In the genomic region with DNA sequence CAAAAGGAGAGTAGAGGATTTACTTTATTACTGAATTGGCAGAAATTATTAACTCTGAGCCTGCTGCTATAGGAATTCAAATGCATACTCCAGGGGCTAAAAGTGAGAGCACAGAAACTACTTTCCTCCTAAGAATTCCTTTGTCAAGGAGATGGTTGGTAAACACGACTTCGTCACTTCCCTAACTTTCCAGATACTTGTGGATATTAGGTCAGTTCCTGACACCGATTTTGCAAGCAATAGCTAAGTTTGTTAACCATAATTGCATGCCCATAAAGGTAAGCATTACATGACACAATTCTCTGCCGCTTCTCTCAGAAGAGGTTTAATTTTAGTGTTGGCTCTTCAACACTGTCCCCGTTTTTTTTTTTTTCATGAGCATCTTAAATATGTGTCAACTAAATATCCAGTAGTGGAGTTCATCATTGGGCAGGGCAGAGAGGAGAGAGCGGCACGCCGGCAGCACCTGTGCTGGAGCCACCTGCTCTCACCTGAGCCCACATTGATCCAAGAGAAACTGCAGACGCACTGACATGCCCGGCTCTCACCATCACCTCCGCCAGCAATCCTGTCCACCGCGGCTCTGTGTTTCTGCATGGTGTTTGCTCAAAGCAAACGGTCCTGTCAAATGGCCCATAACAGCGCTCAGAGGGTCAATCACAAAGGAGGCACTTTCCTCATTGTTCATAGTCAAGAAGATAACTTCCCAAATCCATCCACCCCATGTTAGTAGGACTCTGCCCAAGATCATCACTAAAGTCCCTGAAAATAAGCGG, we compare ENCODE assay signal across 16 cellular contexts. TPM values are rescaled to one million over a fixed set of nuclear protein-coding genes. Genes with fewer than 3 reads are reported as not detected.
DNase-seq lines count a peak whose midpoint lies in the region; ATAC-seq and TF ChIP-seq lines count a peak whose summit lies in the region.
"Had no signal": no experiment of that assay in that cellular context is flagged by ENCODE, and none has a peak within 500 bp of the region (broad histone marks: within the 10 kb centered on the region; RNA-seq: fewer than 3 reads in every experiment).

No MANE protein-coding gene starts in this region.

- H3K27ac ChIP-seq in left ventricle myocardium inferior (replicated peaks) (peak overlapping the region; percentile 54), SU-DHL-6 (ENCODE audit: low read depth, low read length) (no peak overlapping the region), hepatocyte (peak overlapping the region; percentile 84), stomach (peak overlapping the region in 1 of 5 donors; percentile 7)
- H3K27ac ChIP-seq: sigmoid colon, vagina had no signal

- peaks cover 95% of the 10 kb centered on the region for H3K4me1 ChIP-seq in left ventricle myocardium inferior
- peaks cover 18% of the 10 kb centered on the region for H3K4me1 ChIP-seq in hepatocyte (ENCODE audit: insufficient read depth)
- peaks cover 42 to 74% (median 56%) of the 10 kb centered on the region in 4 donors for H3K4me1 ChIP-seq in stomach

- intact Hi-C loops in left ventricle myocardium inferior (cut with micrococcal nuclease) (no loop called here), left ventricle myocardium superior (cut with micrococcal nuclease) (no loop called here), posterior vena cava (cut with DNase I) (loop anchor here (10.0 kb wide), 1 partner anchor 51 kb away; a partner anchor contains a TSS), stomach (cut with DNase I; ENCODE audit: low total_unique reads) (loop anchor here (5.0 kb wide), 1 partner anchor 53 kb away; a partner anchor contains a TSS)

- no peaks in the 10 kb centered on the region for H3K9me3 Mint-ChIP-seq in stimulated activated naive B cell treated with anti-CD40 and anti-IgM and Interleukin-4, amounts not matched to agents 10 μg/mL and 1 μg/mL and 100 μg/mL, for 72 hours

- no peak overlapping the region; the same call in 1 of the 2 replicates for H3K9ac ChIP-seq in SU-DHL-6 (ENCODE audit: low read length)

- peaks cover 28 to 29% of the 10 kb centered on the region in 2 donors for H3K36me3 Mint-ChIP-seq in stimulated activated naive B cell treated with anti-CD40 and anti-IgM and Interleukin-4, amounts not matched to agents 10 μg/mL and 1 μg/mL and 100 μg/mL, for 72 hours

- H3K9me3 ChIP-seq in left ventricle myocardium inferior (replicated peaks): no peaks in the 10 kb centered on the region
- no peaks in the 10 kb centered on the region for H3K9me3 ChIP-seq in SU-DHL-6 (ENCODE audit: insufficient read depth, low read length)
- H3K9me3 ChIP-seq in hepatocyte (ENCODE audit: low read depth): no peaks in the 10 kb centered on the region
- H3K9me3 ChIP-seq in stomach: no peaks in the 10 kb centered on the region
- H3K9me3 ChIP-seq: adrenal gland, sigmoid colon, vagina had no signal

- no peak for TF ChIP-seq POLR2A in stomach (IDR thresholded peaks at IDR 0.05)

- H3K9me2 ChIP-seq in SU-DHL-6 (replicated peaks; ENCODE audit: insufficient read depth, low read length): no peaks in the 10 kb centered on the region
- H3K9me2 ChIP-seq in hepatocyte (replicated peaks; ENCODE audit: insufficient read depth): no peaks in the 10 kb centered on the region

- no peak for DNase-seq in left ventricle myocardium inferior
- DNase-seq in left ventricle myocardium superior: no peak
- no peak for DNase-seq in hepatocyte (ENCODE audit: low spot score)
- DNase-seq in stimulated activated naive B cell treated with anti-CD40 and anti-IgM and Interleukin-4, amounts not matched to agents 10 μg/mL and 1 μg/mL and 100 μg/mL, for 72 hours: no peak
- DNase-seq in posterior vena cava (ENCODE audit: low spot score): no peak
- no peak for DNase-seq in stomach
- DNase-seq: activated CD4-positive, CD25-positive, alpha-beta regulatory T cell treated with anti-CD3 and anti-CD28 coated beads, Interleukin-2, amount 50 U/mL, for 72 hours; adrenal gland; C1 segment of cervical spinal cord; Kasumi-1; mammary epithelial cell; SHP77 treated with DMSO at 0.1 percent for 48 hours; sigmoid colon had no signal

- H3K27me3 Mint-ChIP-seq in stimulated activated naive B cell treated with anti-CD40 and anti-IgM and Interleukin-4, amounts not matched to agents 10 μg/mL and 1 μg/mL and 100 μg/mL, for 72 hours: no peaks in the 10 kb centered on the region

- peaks cover under 1% of the 10 kb centered on the region for H3K36me3 ChIP-seq in left ventricle myocardium inferior
- H3K36me3 ChIP-seq in SU-DHL-6 (ENCODE audit: low read length): no peaks in the 10 kb centered on the region
- H3K36me3 ChIP-seq in hepatocyte (replicated peaks; ENCODE audit: insufficient read depth, low read depth): no peaks in the 10 kb centered on the region
- H3K36me3 ChIP-seq in stomach: peaks cover 0 to 23% (median 20%) of the 10 kb centered on the region in 4 donors
- H3K36me3 ChIP-seq: adrenal gland, vagina had no signal

- no peaks in the 10 kb centered on the region for H3K27me3 ChIP-seq in left ventricle myocardium inferior (ENCODE audit: low read depth)
- H3K27me3 ChIP-seq in SU-DHL-6 (ENCODE audit: low read length): no peaks in the 10 kb centered on the region
- H3K27me3 ChIP-seq in hepatocyte: no peaks in the 10 kb centered on the region
- no peaks in the 10 kb centered on the region for H3K27me3 ChIP-seq in stomach
- H3K27me3 ChIP-seq: adrenal gland, sigmoid colon, vagina had no signal

- H4K20me1 ChIP-seq in SU-DHL-6 (ENCODE audit: low read depth, low read length) (peaks cover 7% of the 10 kb centered on the region; the same call in 1 of the 2 replicates), hepatocyte (ENCODE audit: insufficient read depth, poor library complexity, severe bottlenecking) (peaks cover 76% of the 10 kb centered on the region)

- peak overlapping the region; percentile 44 for H3K27ac Mint-ChIP-seq in stimulated activated naive B cell treated with anti-CD40 and anti-IgM and Interleukin-4, amounts not matched to agents 10 μg/mL and 1 μg/mL and 100 μg/mL, for 72 hours

- peak overlapping the region; percentile 87 for H3K4me2 ChIP-seq in SU-DHL-6 (ENCODE audit: low read depth, low read length, poor library complexity, severe bottlenecking)
- H3K4me2 ChIP-seq in hepatocyte: peak overlapping the region; percentile 89

- H3K79me2 ChIP-seq in SU-DHL-6 (ENCODE audit: insufficient read depth, low read length) (peaks cover 76% of the 10 kb centered on the region), hepatocyte (peaks cover 76% of the 10 kb centered on the region)

- H2AFZ ChIP-seq in SU-DHL-6 (ENCODE audit: low read depth, low read length, severe bottlenecking) (no peak overlapping the region), hepatocyte (no peak overlapping the region)

- WGBS in hepatocyte (ENCODE audit: low lambda C conversion rate, missing lambda C conversion rate): 77% methylated on average over 16 of the region's 16 CpGs
- WGBS in stomach, 5 donors: 48 to 66% (median 57%) methylated on average over 16 of the region's 16 CpGs

- peak overlapping the region; percentile 5 for H3K4me3 ChIP-seq in left ventricle myocardium inferior
- no peak overlapping the region for H3K4me3 ChIP-seq in SU-DHL-6 (ENCODE audit: insufficient read depth, low read length, poor library complexity, severe bottlenecking)
- no peak overlapping the region for H3K4me3 ChIP-seq in hepatocyte
- H3K4me3 ChIP-seq in stomach: no peak overlapping the region
- H3K4me3 ChIP-seq: adrenal gland, sigmoid colon, vagina had no signal

- peaks cover 21% of the 10 kb centered on the region for H3F3A ChIP-seq in SU-DHL-6 (ENCODE audit: insufficient read depth)

- H3K4me3 Mint-ChIP-seq in stimulated activated naive B cell treated with anti-CD40 and anti-IgM and Interleukin-4, amounts not matched to agents 10 μg/mL and 1 μg/mL and 100 μg/mL, for 72 hours: no peak overlapping the region

- no peak for TF ChIP-seq EP300 in stomach (IDR thresholded peaks at IDR 0.05)

- TF ChIP-seq CTCF in left ventricle myocardium inferior (IDR thresholded peaks at IDR 0.05; ENCODE audit: borderline replicate concordance) (no peak), SU-DHL-6 (IDR thresholded peaks at IDR 0.05; ENCODE audit: insufficient read depth, low read length, poor library complexity, severe bottlenecking) (no peak), hepatocyte (IDR thresholded peaks at IDR 0.05; ENCODE audit: poor library complexity) (no peak), stomach (IDR thresholded peaks at IDR 0.05) (no peak)

- peaks cover 45 to 72% of the 10 kb centered on the region in 2 donors for H3K4me1 Mint-ChIP-seq in stimulated activated naive B cell treated with anti-CD40 and anti-IgM and Interleukin-4, amounts not matched to agents 10 μg/mL and 1 μg/mL and 100 μg/mL, for 72 hours

- ATAC-seq in left ventricle myocardium superior (no peak), GM19397 (IDR thresholded peaks at IDR 0.05; ENCODE audit: unreplicated experiment) (no peak)
- no peak for ATAC-seq in stimulated activated naive B cell treated with anti-CD40 and anti-IgM and Interleukin-4, amounts not matched to agents 10 μg/mL and 1 μg/mL and 100 μg/mL, for 72 hours (replicated peaks)

RNA-seq across cellular contexts. Expression of a gene that starts 2.6 kb away (rescaled TPM):
- 4.0 TPM for total RNA-seq in left ventricle myocardium inferior
- total RNA-seq in left ventricle myocardium superior: 4.9 TPM
- 4.9 and 6.6 TPM in 2 replicates for total RNA-seq in hepatocyte
- polyA plus RNA-seq in hepatocyte: 7.8 and 8.0 TPM in 2 replicates
- 1 to 10 TPM; 5.9 to 6.1 TPM for total RNA-seq in posterior vena cava
- 10 to 100 TPM in 2 of 5 donors, 1 to 10 TPM in 2, under 1 TPM in 1; 0.58 to 41.7 (median 6.2) TPM for total RNA-seq in stomach
- polyA plus RNA-seq in stomach: 1 to 10 TPM; 2.9 to 4.8 (median 3.8) TPM

RNA-seq across cellular contexts. Expression of a gene that starts 34.6 kb away (rescaled TPM):
- total RNA-seq in left ventricle myocardium inferior (30.8 TPM), left ventricle myocardium superior (32.5 TPM), hepatocyte (141 and 154 TPM in 2 replicates), posterior vena cava (10 to 100 TPM; 42.4 to 61.8 TPM), stomach (100 to 1,000 TPM in 2 of 5 donors, 10 to 100 TPM in 3; 35.9 to 224 (median 93.4) TPM)
- polyA plus RNA-seq in hepatocyte (99.2 and 105 TPM in 2 replicates), stomach (100 to 1,000 TPM in 1 of 3 donors, 10 to 100 TPM in 2; 78.3 to 106 (median 83.0) TPM)

RNA-seq across cellular contexts. Expression of a gene that starts 35.6 kb away (rescaled TPM):
- 44.6 TPM for total RNA-seq in left ventricle myocardium inferior
- total RNA-seq in left ventricle myocardium superior: 50.5 TPM
- 10.2 and 10.6 TPM in 2 replicates for total RNA-seq in hepatocyte
- 9.3 and 10.9 TPM in 2 replicates for polyA plus RNA-seq in hepatocyte
- total RNA-seq in posterior vena cava: 1 to 10 TPM; 1.9 to 3.5 TPM
- 10 to 100 TPM in 2 of 5 donors, 1 to 10 TPM in 2, under 1 TPM in 1; 0.58 to 69.4 (median 8.9) TPM for total RNA-seq in stomach
- 10 to 100 TPM in 1 of 3 donors, 1 to 10 TPM in 2; 5.2 to 13.6 (median 6.3) TPM for polyA plus RNA-seq in stomach

RNA-seq across cellular contexts. Expression of a gene that starts 53.2 kb away (rescaled TPM):
- total RNA-seq in left ventricle myocardium inferior: 26.8 TPM
- 22.9 TPM for total RNA-seq in left ventricle myocardium superior
- 32.0 and 38.3 TPM in 2 replicates for total RNA-seq in hepatocyte
- polyA plus RNA-seq in hepatocyte: 33.0 and 33.3 TPM in 2 replicates
- total RNA-seq in posterior vena cava: 10 to 100 TPM; 30.8 to 33.6 TPM
- total RNA-seq in stomach: 10 to 100 TPM; 18.3 to 63.7 (median 52.5) TPM
- 10 to 100 TPM; 16.2 to 21.7 (median 16.8) TPM for polyA plus RNA-seq in stomach

Comparison
In these comparisons a context has a peak if more than half of its experiments do, and no peak if none do; other contexts are left out.
1. intact Hi-C loops: an anchor here in posterior vena cava (10.0 kb wide) and stomach (5.0 kb wide); none called in left ventricle myocardium inferior and left ventricle myocardium superior.